1 cellular context compared by ENCODE assay signal in genomic region chr5:180099733-180100611, GRCh38.
TF ChIP-seq lines count a peak whose summit lies in the region.

No MANE protein-coding gene starts in this region.

TF ChIP-seq in HepG2, 621 proteins besides CTCF, POLR2A, EP300 and RAD21:
- no peak for TF ChIP-seq ZNF639 (CRISPR knock-in tag; conservative IDR thresholded peaks at IDR 0.05)
- TF ChIP-seq TBP (CRISPR knock-in tag; IDR thresholded peaks at IDR 0.05), result no peak
- 0 out of 2 replicates have a peak, but pooled peaks have one; percentile 44 for TF ChIP-seq ZMYM3 (CRISPR knock-in tag; IDR thresholded peaks at IDR 0.05)
- no peak for TF ChIP-seq TSC22D2 (CRISPR knock-in tag; IDR thresholded peaks at IDR 0.05; ENCODE audit: borderline replicate concordance)
- no peak for TF ChIP-seq ZNF232 (CRISPR knock-in tag; IDR thresholded peaks at IDR 0.05; ENCODE audit: borderline replicate concordance)
